In genomic region chr2:170932166-170932565, GRCh38 we compare ENCODE assay signal across 19 cellular contexts. TPM values are rescaled to one million over a fixed set of nuclear protein-coding genes. Genes with fewer than 3 reads are reported as not detected.
A peak's percentile ranks its signal among the peaks of the same experiment; 100 is the strongest.
DNase-seq lines count a peak whose midpoint lies in the region; ATAC-seq, FAIRE-seq and TF ChIP-seq lines count a peak whose summit lies in the region.
"Had no signal": no experiment of that assay in that cellular context is flagged by ENCODE, and none has a peak within 500 bp of the region (broad histone marks: within the 10 kb centered on the region; RNA-seq: fewer than 3 reads in every experiment).

No MANE protein-coding gene starts in this region.

- H3K4me3 ChIP-seq in Loucy (ENCODE audit: low read length, poor library complexity, severe bottlenecking), result peak overlapping the region; percentile 96
- H3K4me3 ChIP-seq in astrocyte (ENCODE audit: insufficient read depth, low read depth, low read length), result no peak overlapping the region
- H3K4me3 ChIP-seq in neural progenitor cell, result no peak overlapping the region
- H3K4me3 ChIP-seq: breast epithelium, esophagus muscularis mucosa, heart left ventricle had no signal

- H3K27ac ChIP-seq in astrocyte (ENCODE audit: low read depth, low read length) (no peak overlapping the region), neural progenitor cell (no peak overlapping the region)
- H3K27ac ChIP-seq: breast epithelium, esophagus muscularis mucosa, heart left ventricle had no signal

- H4K20me1 ChIP-seq in Loucy (ENCODE audit: insufficient read depth, low read length, poor library complexity, severe bottlenecking) (peaks cover 70% of the 10 kb centered on the region), astrocyte (ENCODE audit: insufficient read depth, low read length) (peaks cover 74% of the 10 kb centered on the region), neural progenitor cell (ENCODE audit: low read depth) (peaks cover 74% of the 10 kb centered on the region)

- intact Hi-C loops in Right ventricle myocardium inferior (cut with DNase I), result no loop called here

- peak overlapping the region; percentile 32 for H3K27ac Mint-ChIP-seq in activated naive CD4-positive, alpha-beta T cell treated with anti-CD3 and anti-CD28 coated beads, Interleukin-2, amount 50 U/mL, for 24 hours
- H3K27ac Mint-ChIP-seq in astrocyte (ENCODE audit: unreplicated experiment) (no peak overlapping the region), neural progenitor cell (no peak overlapping the region)
- H3K27ac Mint-ChIP-seq: activated naive CD4-positive, alpha-beta T cell treated with anti-CD3 and anti-CD28 coated beads, Interleukin-2, amount 10 ng/mL, durations not matched to agents 7 days and 5 days; mesothelial cell of epicardium had no signal

- no peaks in the 10 kb centered on the region for H3K27me3 ChIP-seq in Loucy (ENCODE audit: insufficient read depth, low read length, poor library complexity, severe bottlenecking)
- H3K27me3 ChIP-seq in astrocyte (ENCODE audit: insufficient read depth, low read length), result no peaks in the 10 kb centered on the region
- H3K27me3 ChIP-seq in neural progenitor cell, result no peaks in the 10 kb centered on the region
- H3K27me3 ChIP-seq: breast epithelium, esophagus muscularis mucosa, heart left ventricle had no signal

- H3K36me3 ChIP-seq in Loucy (ENCODE audit: insufficient read depth, low read length) (peaks cover 5% of the 10 kb centered on the region; the same call in 1 of the 2 replicates), astrocyte (ENCODE audit: insufficient read depth, low read length) (no peaks in the 10 kb centered on the region), neural progenitor cell (no peaks in the 10 kb centered on the region)
- H3K36me3 ChIP-seq: breast epithelium had no signal

- TF ChIP-seq CTCF in Loucy (conservative IDR thresholded peaks at IDR 0.05; ENCODE audit: low read length) (no peak), astrocyte (IDR thresholded peaks at IDR 0.05; ENCODE audit: insufficient read depth, low read depth, low read length) (no peak), neural progenitor cell (IDR thresholded peaks at IDR 0.05) (no peak)

- no peak for ATAC-seq in Right ventricle myocardium inferior
- ATAC-seq: HCT116, heart left ventricle, sciatic nerve had no signal

- H3K79me2 ChIP-seq in Loucy (ENCODE audit: insufficient read depth, low read length) (peaks cover 81% of the 10 kb centered on the region), astrocyte (ENCODE audit: insufficient read depth, low read length) (peaks cover 81% of the 10 kb centered on the region), neural progenitor cell (ENCODE audit: low read depth) (peaks cover 88% of the 10 kb centered on the region)

- no peak for FAIRE-seq in astrocyte (lab: Jason Lieb, UNC)

- no peaks in the 10 kb centered on the region for H3F3A ChIP-seq in Loucy (ENCODE audit: low read depth)
- peaks cover 24% of the 10 kb centered on the region for H3F3A ChIP-seq in neural progenitor cell (ENCODE audit: low read depth)

- no peaks in the 10 kb centered on the region for H3K9me3 ChIP-seq in Loucy (ENCODE audit: insufficient read depth, low read depth, low read length)
- H3K9me3 ChIP-seq in astrocyte (ENCODE audit: insufficient read depth, low read depth, low read length), result no peaks in the 10 kb centered on the region
- no peaks in the 10 kb centered on the region for H3K9me3 ChIP-seq in neural progenitor cell (ENCODE audit: low read depth)
- H3K9me3 ChIP-seq: breast epithelium, esophagus muscularis mucosa, heart left ventricle had no signal

- H3K9ac ChIP-seq in Loucy (ENCODE audit: low read depth, low read length, poor library complexity, severe bottlenecking), result peak overlapping the region; percentile 87
- no peak overlapping the region for H3K9ac ChIP-seq in astrocyte (ENCODE audit: low read length)
- peak overlapping the region; percentile 22 for H3K9ac ChIP-seq in neural progenitor cell

- no peaks in the 10 kb centered on the region for H3K9me3 Mint-ChIP-seq in activated naive CD4-positive, alpha-beta T cell treated with anti-CD3 and anti-CD28 coated beads, Interleukin-2, amount 50 U/mL, for 24 hours
- H3K9me3 Mint-ChIP-seq in astrocyte (ENCODE audit: unreplicated experiment), result no peaks in the 10 kb centered on the region
- H3K9me3 Mint-ChIP-seq in neural progenitor cell, result no peaks in the 10 kb centered on the region

- peak overlapping the region; percentile 84 for H3K4me2 ChIP-seq in Loucy (ENCODE audit: low read depth, low read length, poor library complexity, severe bottlenecking)
- H3K4me2 ChIP-seq in astrocyte (ENCODE audit: low read length), result peak overlapping the region; percentile 34
- H3K4me2 ChIP-seq in neural progenitor cell, result no peak overlapping the region

- DNase-seq in activated naive CD4-positive, alpha-beta T cell treated with Interleukin-2 at 50 U/mL for 16 hours, result no peak
- no peak for DNase-seq in astrocyte (ENCODE audit: low read depth)
- DNase-seq in neural progenitor cell (ENCODE audit: low spot score), result no peak
- DNase-seq in Right ventricle myocardium inferior (ENCODE audit: missing footprints), result no peak
- no peak for DNase-seq in cortex of kidney (lab: John Stamatoyannopoulos, UW)
- DNase-seq in glomerular visceral epithelial cell (ENCODE audit: extremely low spot score), result no peak
- DNase-seq: activated naive CD4-positive, alpha-beta T cell treated with anti-CD3 and anti-CD28 coated beads, Interleukin-2, amount 10 ng/mL, durations not matched to agents 7 days and 5 days; heart left ventricle; islet precursor cell; MV-4-11; NCI-H2029; stimulated activated CD4-positive, alpha-beta T cell treated with anti-CD3 and anti-CD28 coated beads, Interleukin-1b, Interleukin-23, amount 100 ng/mL, for 48 hours had no signal

- H3K4me3 Mint-ChIP-seq in activated naive CD4-positive, alpha-beta T cell treated with anti-CD3 and anti-CD28 coated beads, Interleukin-2, amount 50 U/mL, for 24 hours, result peak overlapping the region; percentile 51
- H3K4me3 Mint-ChIP-seq in astrocyte (ENCODE audit: unreplicated experiment) (peak overlapping the region; percentile 55), neural progenitor cell (peak overlapping the region; percentile 30)
- H3K4me3 Mint-ChIP-seq: activated naive CD4-positive, alpha-beta T cell treated with anti-CD3 and anti-CD28 coated beads, Interleukin-2, amount 10 ng/mL, durations not matched to agents 7 days and 5 days had no signal

- no peaks in the 10 kb centered on the region for H3K27me3 Mint-ChIP-seq in activated naive CD4-positive, alpha-beta T cell treated with anti-CD3 and anti-CD28 coated beads, Interleukin-2, amount 50 U/mL, for 24 hours
- no peaks in the 10 kb centered on the region for H3K27me3 Mint-ChIP-seq in astrocyte (ENCODE audit: low read depth, unreplicated experiment)
- H3K27me3 Mint-ChIP-seq in neural progenitor cell (ENCODE audit: insufficient read depth, low read depth), result no peaks in the 10 kb centered on the region
- H3K27me3 Mint-ChIP-seq: activated naive CD4-positive, alpha-beta T cell treated with anti-CD3 and anti-CD28 coated beads, Interleukin-2, amount 10 ng/mL, durations not matched to agents 7 days and 5 days had no signal

- peaks cover 5% of the 10 kb centered on the region for H3K36me3 Mint-ChIP-seq in activated naive CD4-positive, alpha-beta T cell treated with anti-CD3 and anti-CD28 coated beads, Interleukin-2, amount 50 U/mL, for 24 hours
- H3K36me3 Mint-ChIP-seq in astrocyte (ENCODE audit: low read depth, unreplicated experiment), result no peaks in the 10 kb centered on the region
- peaks cover 2% of the 10 kb centered on the region for H3K36me3 Mint-ChIP-seq in neural progenitor cell

- peaks cover 62% of the 10 kb centered on the region for H3K4me1 Mint-ChIP-seq in activated naive CD4-positive, alpha-beta T cell treated with anti-CD3 and anti-CD28 coated beads, Interleukin-2, amount 50 U/mL, for 24 hours
- peaks cover 9% of the 10 kb centered on the region for H3K4me1 Mint-ChIP-seq in astrocyte (ENCODE audit: low read depth, unreplicated experiment)
- H3K4me1 Mint-ChIP-seq in neural progenitor cell, result peaks cover 29% of the 10 kb centered on the region

- H3K4me1 ChIP-seq in Loucy (ENCODE audit: insufficient read depth, low read length, poor library complexity, severe bottlenecking), result peaks cover 43% of the 10 kb centered on the region
- peaks cover 12% of the 10 kb centered on the region for H3K4me1 ChIP-seq in astrocyte (ENCODE audit: insufficient read depth, low read length)
- peaks cover 29% of the 10 kb centered on the region for H3K4me1 ChIP-seq in neural progenitor cell
- H3K4me1 ChIP-seq: breast epithelium had no signal

- H2AFZ ChIP-seq in Loucy (ENCODE audit: low read length), result no peak overlapping the region
- H2AFZ ChIP-seq in astrocyte (ENCODE audit: low read depth, low read length), result no peak overlapping the region
- H2AFZ ChIP-seq in neural progenitor cell (replicated peaks), result no peak overlapping the region

- H3K9me2 ChIP-seq in Loucy (replicated peaks; ENCODE audit: low read depth, low read length), result no peaks in the 10 kb centered on the region

RNA-seq across cellular contexts. Expression of gene GORASP2, which starts 3.1 kb away (rescaled TPM):
- total RNA-seq in astrocyte (116 and 127 TPM in 2 replicates), neural progenitor cell (ENCODE audit: low replicate concordance) (38.3 and 67.1 TPM in 2 replicates), Right ventricle myocardium inferior (57.1 TPM)
